1 cellular context compared by ENCODE assay signal in the genomic region with DNA sequence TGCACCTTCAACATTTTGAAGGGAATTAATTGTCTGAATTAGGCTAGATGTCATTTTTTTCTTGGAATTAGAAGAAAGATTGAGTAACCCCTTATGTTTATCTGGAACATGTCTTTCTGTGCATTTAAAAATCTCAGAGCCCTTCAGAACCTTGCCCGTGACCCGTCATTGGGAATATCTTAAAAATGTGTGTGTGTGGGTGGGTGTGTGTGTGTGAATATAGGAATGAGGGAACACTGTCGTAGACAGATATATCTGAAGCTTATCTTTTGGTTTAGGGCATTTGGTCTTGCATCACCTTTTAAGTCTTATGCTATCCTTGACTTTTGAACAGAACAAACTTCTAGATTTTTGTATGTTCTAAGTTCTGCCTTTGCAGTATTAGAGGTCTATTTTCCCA.
TF ChIP-seq lines count a peak whose summit lies in the region.

No MANE protein-coding gene starts in this region.

TF ChIP-seq in K562, 482 proteins besides CTCF, POLR2A, EP300 and RAD21:
- TF ChIP-seq CEBPB (tag; IDR thresholded peaks at IDR 0.05) = peak; percentile 57
- TF ChIP-seq, protein P1, sequence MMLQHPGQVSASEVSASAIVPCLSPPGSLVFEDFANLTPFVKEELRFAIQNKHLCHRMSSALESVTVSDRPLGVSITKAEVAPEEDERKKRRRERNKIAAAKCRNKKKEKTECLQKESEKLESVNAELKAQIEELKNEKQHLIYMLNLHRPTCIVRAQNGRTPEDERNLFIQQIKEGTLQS (IDR thresholded peaks at IDR 0.05) = peak; percentile 78
- TF ChIP-seq, protein P1 (CRISPR knock-in tag; conservative IDR thresholded peaks at IDR 0.05) = no peak
- no peak for TF ChIP-seq MECOM (CRISPR knock-in tag; IDR thresholded peaks at IDR 0.05)
- no peak for TF ChIP-seq SIN3A (IDR thresholded peaks at IDR 0.05; ENCODE audit: borderline replicate concordance in 2 of 2, control insufficient read depth in 1 of 2, low read depth in 2 of 2, low read length in 2 of 2)
- TF ChIP-seq ARID1B (IDR thresholded peaks at IDR 0.05) = peak; percentile 12; the same call in 1 of the 2 replicates
- no peak for TF ChIP-seq CHD4 (IDR thresholded peaks at IDR 0.05; ENCODE audit: insufficient read depth, insufficient replicate concordance, low read depth, low read length, poor library complexity, severe bottlenecking)
- TF ChIP-seq NCOA6 (IDR thresholded peaks at IDR 0.05) = no peak
- no peak for TF ChIP-seq SAP30 (IDR thresholded peaks at IDR 0.05; ENCODE audit: borderline replicate concordance, insufficient read depth, low read depth, low read length, poor library complexity, severe bottlenecking)
- TF ChIP-seq STAT5B (CRISPR knock-in tag; IDR thresholded peaks at IDR 0.05) = no peak
- TF ChIP-seq CEBPG (CRISPR knock-in tag; IDR thresholded peaks at IDR 0.05) = no peak
- peak; percentile 79 to 85 for TF ChIP-seq CEBPG (tag; conservative IDR thresholded peaks at IDR 0.05 in 1 of 2, IDR thresholded peaks at IDR 0.05 in 1 of 2)
- TF ChIP-seq, protein P2, sequence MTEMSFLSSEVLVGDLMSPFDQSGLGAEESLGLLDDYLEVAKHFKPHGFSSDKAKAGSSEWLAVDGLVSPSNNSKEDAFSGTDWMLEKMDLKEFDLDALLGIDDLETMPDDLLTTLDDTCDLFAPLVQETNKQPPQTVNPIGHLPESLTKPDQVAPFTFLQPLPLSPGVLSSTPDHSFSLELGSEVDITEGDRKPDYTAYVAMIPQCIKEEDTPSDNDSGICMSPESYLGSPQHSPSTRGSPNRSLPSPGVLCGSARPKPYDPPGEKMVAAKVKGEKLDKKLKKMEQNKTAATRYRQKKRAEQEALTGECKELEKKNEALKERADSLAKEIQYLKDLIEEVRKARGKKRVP (CRISPR knock-in tag; IDR thresholded peaks at IDR 0.05) = peak; percentile 62; the same call in 1 of the 2 replicates
